ENCODE assay signal across 24 cellular contexts in the genomic region with DNA sequence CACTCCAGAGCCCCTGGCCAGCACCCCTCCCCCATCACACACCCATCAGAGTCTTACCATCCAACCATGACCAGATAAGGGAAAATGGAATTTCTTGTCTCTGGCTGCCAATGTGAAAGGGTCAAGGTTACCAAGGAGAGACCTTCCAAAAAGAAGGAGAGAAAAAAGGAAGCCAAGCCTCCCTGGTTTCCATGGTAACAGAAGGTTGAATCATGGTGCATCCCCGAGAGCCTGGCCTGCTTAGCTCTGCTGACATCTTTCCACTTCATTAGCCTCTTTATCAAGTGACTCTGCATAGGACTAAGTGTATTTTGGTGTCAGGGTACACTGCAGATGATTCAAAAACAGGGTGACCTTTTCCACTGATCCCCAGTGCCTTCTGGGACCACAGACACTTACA.
DNase-seq lines count a peak whose midpoint lies in the region; ATAC-seq lines count a peak whose summit lies in the region.
"Had no signal": no experiment of that assay in that cellular context is flagged by ENCODE, and none has a peak within 500 bp of the region (broad histone marks: within the 10 kb centered on the region; RNA-seq: fewer than 3 reads in every experiment).

No MANE protein-coding gene starts in this region.

- H2AK5ac ChIP-seq in neuronal stem cell (ENCODE audit: low read depth, low read length) = no peak overlapping the region

- H4K91ac ChIP-seq in neuronal stem cell (ENCODE audit: low read depth, low read length, poor library complexity) = no peak overlapping the region

- H4K8ac ChIP-seq in neuronal stem cell (ENCODE audit: low read depth, low read length) = no peak overlapping the region

- no peak overlapping the region for H3K27ac ChIP-seq in neuronal stem cell (replicated peaks; ENCODE audit: low read length)
- H3K27ac ChIP-seq: 22Rv1, HL-60 had no signal

- H3K27me3 ChIP-seq in neuronal stem cell (ENCODE audit: control insufficient read depth in 3 of 3, insufficient read depth in 3 of 3, low read depth in 1 of 3, low read length in 3 of 3) = no peaks in the 10 kb centered on the region
- H3K27me3 ChIP-seq: BE2C had no signal

- no peaks in the 10 kb centered on the region for H3K36me3 ChIP-seq in neuronal stem cell (replicated peaks in 1 of 2; ENCODE audit: control insufficient read depth in 2 of 2, insufficient read depth in 2 of 2, low read length in 2 of 2)
- H3K36me3 ChIP-seq: BE2C had no signal

- H3K23ac ChIP-seq in neuronal stem cell (ENCODE audit: low read depth, low read length, poor library complexity) = no peak overlapping the region

- H2BK120ac ChIP-seq in neuronal stem cell (ENCODE audit: low read depth, low read length) = no peak overlapping the region

- peak; percentile 7 for DNase-seq in DMS 273 (lab: John Stamatoyannopoulos, UW; ENCODE audit: unreplicated experiment)
- DNase-seq in DMS 273 treated with DMSO at 0.1 percent for 48 hours (lab: John Stamatoyannopoulos, UW) = no peak
- DNase-seq in RPMI7951 (ENCODE audit: low read depth) = peak; percentile 7
- peak; percentile 11 for DNase-seq in iPS-NIHi7 (ENCODE audit: extremely low spot score)
- DNase-seq in neuronal stem cell (ENCODE audit: low spot score) = peak; percentile 24
- no peak for DNase-seq in NCI-H1105 (lab: John Stamatoyannopoulos, UW)
- DNase-seq in AG08396 (ENCODE audit: low spot score) = no peak
- DNase-seq: BE2C; CD4-positive, CD25-positive, alpha-beta regulatory T cell; COR-L47; DMS153; HCEC 1CT; IMR-90; Karpas-422; MM.1S; NCI-H1092 treated with DMSO at 0.1 percent for 48 hours; NCI-H1694; NCI-H2081 treated with DMSO at 0.1 percent for 48 hours; NCI-H226; RPMI8226; SIG-M5 had no signal

- H2BK15ac ChIP-seq in neuronal stem cell (ENCODE audit: low read length) = no peak overlapping the region

- H2BK5ac ChIP-seq in neuronal stem cell (ENCODE audit: low read length) = no peak overlapping the region

- H3K9ac ChIP-seq in neuronal stem cell (ENCODE audit: low read depth, low read length, poor library complexity) = no peak overlapping the region

- no CpG with 5 or more reads among the region's 1 CpG for WGBS in neuronal stem cell (ENCODE audit: extremely low coverage in 2 of 2, insufficient read length in 2 of 2, insufficient replicate concordance in 1 of 2), 2 donors

- no peak overlapping the region for H3K4ac ChIP-seq in neuronal stem cell (ENCODE audit: low read length)

- no peak overlapping the region for H3K14ac ChIP-seq in neuronal stem cell (ENCODE audit: low read length)

- peaks cover 10 to 13% of the 10 kb centered on the region in 2 donors for H3K4me1 ChIP-seq in neuronal stem cell (ENCODE audit: control insufficient read depth in 2 of 2, insufficient read depth in 1 of 2, low read depth in 1 of 2, low read length in 2 of 2)
- H3K4me1 ChIP-seq: BE2C had no signal

- peak overlapping the region; percentile 50 for H2AFZ ChIP-seq in neuronal stem cell (ENCODE audit: low read length)

- no peak for ATAC-seq in HG02588 (IDR thresholded peaks at IDR 0.05; ENCODE audit: unreplicated experiment)

- H3K4me2 ChIP-seq in neuronal stem cell (ENCODE audit: insufficient read depth, low read length, poor library complexity, severe bottlenecking) = no peak overlapping the region

- H3K18ac ChIP-seq in neuronal stem cell (ENCODE audit: low read length) = no peak overlapping the region

- no peaks in the 10 kb centered on the region for H3K79me1 ChIP-seq in neuronal stem cell (ENCODE audit: low read depth, low read length)

- no peak overlapping the region for H3K4me3 ChIP-seq in neuronal stem cell (ENCODE audit: low read length in 2 of 2)

- no peak overlapping the region for H2BK12ac ChIP-seq in neuronal stem cell (ENCODE audit: low read length)

- peaks cover 0 to 10% of the 10 kb centered on the region in 2 donors for H3K9me3 ChIP-seq in neuronal stem cell (replicated peaks in 1 of 2; ENCODE audit: control insufficient read depth in 2 of 2, insufficient read depth in 1 of 2, low read depth in 1 of 2, low read length in 2 of 2)
- H3K9me3 ChIP-seq: BE2C had no signal

Comparison
In these comparisons a context has a peak if more than half of its experiments do, and no peak if none do; other contexts are left out.
1. DNase-seq: peak in DMS 273 (single experiment), RPMI7951 (single experiment), iPS-NIHi7 (single experiment) and neuronal stem cell (single experiment); none in DMS 273 treated with DMSO at 0.1 percent for 48 hours (single experiment), NCI-H1105 (single experiment) and AG08396 (single experiment).